26 cellular contexts compared by ENCODE assay signal in genomic region chr3:18645603-18646002, GRCh38.
A peak's percentile ranks its signal among the peaks of the same experiment; 100 is the strongest.
DNase-seq lines count a peak whose midpoint lies in the region; ATAC-seq and FAIRE-seq lines count a peak whose summit lies in the region.
"Had no signal": no experiment of that assay in that cellular context is flagged by ENCODE, and none has a peak within 500 bp of the region (broad histone marks: within the 10 kb centered on the region; RNA-seq: fewer than 3 reads in every experiment).

No MANE protein-coding gene starts in this region.

- ATAC-seq in activated CD4-positive, alpha-beta T cell treated with anti-CD3 and anti-CD28 coated beads for 36 hours: peak; percentile 40
- no peak for ATAC-seq in activated naive CD8-positive, alpha-beta T cell treated with anti-CD3 and anti-CD28 coated beads, Interleukin-2, amount 50 U/mL, for 24 hours
- ATAC-seq: foreskin keratinocyte, HCT116, heart right ventricle, left ventricle myocardium superior had no signal

- H3K4me3 Mint-ChIP-seq in activated CD4-positive, alpha-beta T cell treated with anti-CD3 and anti-CD28 coated beads for 36 hours: no peak overlapping the region
- no peak overlapping the region for H3K4me3 Mint-ChIP-seq in activated naive CD8-positive, alpha-beta T cell
- H3K4me3 Mint-ChIP-seq in activated naive CD8-positive, alpha-beta T cell treated with anti-CD3 and anti-CD28 coated beads, Interleukin-2, amount 50 U/mL, for 24 hours: no peak overlapping the region
- H3K4me3 Mint-ChIP-seq: CD14-positive monocyte had no signal

- FAIRE-seq in GM19239 (lab: Jason Lieb, UNC): no peak
- FAIRE-seq: endometrium, keratinocyte, small intestine had no signal

- intact Hi-C loops in activated CD4-positive, alpha-beta T cell treated with anti-CD3 and anti-CD28 coated beads for 36 hours (cut with DNase I, micrococcal nuclease): loop anchor here (1.0 to 10.0 kb wide), 8 partner anchors 86 to 901 kb away; partner anchors contain the start of genes SATB1 (in 1 of the 2) and TBC1D5 (in 1 of the 2)

- H3K4me1 Mint-ChIP-seq in activated CD4-positive, alpha-beta T cell treated with anti-CD3 and anti-CD28 coated beads for 36 hours: peaks cover 90% of the 10 kb centered on the region
- peaks cover 62% of the 10 kb centered on the region for H3K4me1 Mint-ChIP-seq in activated naive CD8-positive, alpha-beta T cell (ENCODE audit: low read depth)
- H3K4me1 Mint-ChIP-seq in activated naive CD8-positive, alpha-beta T cell treated with anti-CD3 and anti-CD28 coated beads, Interleukin-2, amount 50 U/mL, for 24 hours: peaks cover 78% of the 10 kb centered on the region
- H3K4me1 Mint-ChIP-seq: CD14-positive monocyte had no signal

- no peaks in the 10 kb centered on the region for H3K27me3 Mint-ChIP-seq in activated CD4-positive, alpha-beta T cell treated with anti-CD3 and anti-CD28 coated beads for 36 hours
- no peaks in the 10 kb centered on the region for H3K27me3 Mint-ChIP-seq in activated naive CD8-positive, alpha-beta T cell
- H3K27me3 Mint-ChIP-seq in activated naive CD8-positive, alpha-beta T cell treated with anti-CD3 and anti-CD28 coated beads, Interleukin-2, amount 50 U/mL, for 24 hours: no peaks in the 10 kb centered on the region

- peaks cover 21% of the 10 kb centered on the region for H3K9me3 Mint-ChIP-seq in activated CD4-positive, alpha-beta T cell treated with anti-CD3 and anti-CD28 coated beads for 36 hours (ENCODE audit: low read depth)
- H3K9me3 Mint-ChIP-seq in activated naive CD8-positive, alpha-beta T cell (ENCODE audit: low read depth): peaks cover 5% of the 10 kb centered on the region
- H3K9me3 Mint-ChIP-seq in activated naive CD8-positive, alpha-beta T cell treated with anti-CD3 and anti-CD28 coated beads, Interleukin-2, amount 50 U/mL, for 24 hours: peaks cover 16% of the 10 kb centered on the region

- H3K27ac Mint-ChIP-seq in activated CD4-positive, alpha-beta T cell treated with anti-CD3 and anti-CD28 coated beads for 36 hours: peak overlapping the region; percentile 90
- H3K27ac Mint-ChIP-seq in activated naive CD8-positive, alpha-beta T cell: peak overlapping the region; percentile 13
- H3K27ac Mint-ChIP-seq in activated naive CD8-positive, alpha-beta T cell treated with anti-CD3 and anti-CD28 coated beads, Interleukin-2, amount 50 U/mL, for 24 hours: no peak overlapping the region
- H3K27ac Mint-ChIP-seq: CD14-positive monocyte had no signal

- CTCF ChIA-PET in activated CD4-positive, alpha-beta T cell treated with anti-CD3 and anti-CD28 coated beads for 36 hours (lab: Charles Lee): interaction anchor here (0.7 to 2.1 kb wide), 15 partner anchors 12 to 222 kb away, joined by 3 to 12 read pairs (median 3); no protein-coding TSS in a partner anchor

- peaks cover 37% of the 10 kb centered on the region for H3K36me3 Mint-ChIP-seq in activated CD4-positive, alpha-beta T cell treated with anti-CD3 and anti-CD28 coated beads for 36 hours (ENCODE audit: low read depth)
- H3K36me3 Mint-ChIP-seq in activated naive CD8-positive, alpha-beta T cell: peaks cover 5% of the 10 kb centered on the region
- no peaks in the 10 kb centered on the region for H3K36me3 Mint-ChIP-seq in activated naive CD8-positive, alpha-beta T cell treated with anti-CD3 and anti-CD28 coated beads, Interleukin-2, amount 50 U/mL, for 24 hours (ENCODE audit: low read depth)
- H3K36me3 Mint-ChIP-seq: CD14-positive monocyte had no signal

- POLR2A ChIA-PET in activated CD4-positive, alpha-beta T cell treated with anti-CD3 and anti-CD28 coated beads for 36 hours (lab: Charles Lee): interaction anchor here (0.6 to 5.7 kb wide), 14 partner anchors 12 to 224 kb away, joined by 3 to 66 read pairs (median 8); no protein-coding TSS in a partner anchor

- peak; percentile 84 for DNase-seq in activated CD4-positive, alpha-beta T cell treated with anti-CD3 and anti-CD28 coated beads for 36 hours
- DNase-seq in activated CD4-positive, alpha-beta T cell treated with anti-CD3 and anti-CD28 coated beads for 1 hour: no peak
- DNase-seq in activated naive CD8-positive, alpha-beta T cell treated with anti-CD3 and anti-CD28 coated beads, Interleukin-2, amount 50 U/mL, for 24 hours: no peak
- DNase-seq in activated naive CD4-positive, alpha-beta T cell treated with anti-CD3 and anti-CD28 coated beads, Interleukin-2, amount 50 U/mL, for 16 hours: peak; percentile 34
- peak in 2 of 3 donors; percentile 56 to 66 for DNase-seq in stimulated activated CD4-positive, alpha-beta T cell treated with anti-CD3 and anti-CD28 coated beads, TNF-alpha, amount 100 ng/mL, for 48 hours (ENCODE audit: low read depth in 3 of 3)
- DNase-seq in HuH-7.5 (ENCODE audit: low spot score): no peak
- DNase-seq in GM19239 (ENCODE audit: insufficient read length, low spot score): no peak
- DNase-seq: activated gamma-delta T cell, Caco-2, DMS53, dorsolateral prefrontal cortex, foreskin keratinocyte, heart right ventricle, left ventricle myocardium superior, MM.1S, NCI-H1930, NCI-H2171 treated with DMSO at 0.1 percent for 48 hours, NCI-H510A, posterior cingulate gyrus, small intestine, tibial artery had no signal

Comparison
In these comparisons a context has a peak if more than half of its experiments do, and no peak if none do; other contexts are left out.
1. DNase-seq: peak in activated CD4-positive, alpha-beta T cell treated with anti-CD3 and anti-CD28 coated beads for 36 hours (single experiment), activated naive CD4-positive, alpha-beta T cell treated with anti-CD3 and anti-CD28 coated beads, Interleukin-2, amount 50 U/mL, for 16 hours (single experiment) and stimulated activated CD4-positive, alpha-beta T cell treated with anti-CD3 and anti-CD28 coated beads, TNF-alpha, amount 100 ng/mL, for 48 hours (2 of 3); none in activated CD4-positive, alpha-beta T cell treated with anti-CD3 and anti-CD28 coated beads for 1 hour (single experiment), activated naive CD8-positive, alpha-beta T cell treated with anti-CD3 and anti-CD28 coated beads, Interleukin-2, amount 50 U/mL, for 24 hours (single experiment), HuH-7.5 (single experiment) and GM19239 (single experiment).